Comparison of ENCODE assay signal across 8 cellular contexts in genomic region chr17:82023447-82024241, GRCh38. TPM values are rescaled to one million over a fixed set of nuclear protein-coding genes. Genes with fewer than 3 reads are reported as not detected.
A peak's percentile ranks its signal among the peaks of the same experiment; 100 is the strongest.
DNase-seq lines count a peak whose midpoint lies in the region; ATAC-seq and TF ChIP-seq lines count a peak whose summit lies in the region.

No MANE protein-coding gene starts in this region.

- no peak overlapping the region for H3K27ac Mint-ChIP-seq in activated CD8-positive, alpha-beta T cell treated with anti-CD3 and anti-CD28 coated beads for 36 hours

- peak overlapping the region; percentile 80 for H3K4me3 ChIP-seq in BLaER1
- peak overlapping the region; percentile 74 for H3K4me3 ChIP-seq in HUES48 (ENCODE audit: low read depth, low read length)
- peak overlapping the region; percentile 97 for H3K4me3 ChIP-seq in left ventricle myocardium inferior
- H3K4me3 ChIP-seq in skeletal muscle cell (ENCODE audit: low read depth, low read length): peak overlapping the region; percentile 75

- H3K4me1 ChIP-seq in BLaER1 (peaks cover 41% of the 10 kb centered on the region), HUES48 (ENCODE audit: control insufficient read depth, insufficient read depth, low read length) (0 out of 2 replicates have a peak, but pooled peaks cover 5% of the 10 kb centered on the region), left ventricle myocardium inferior (peaks cover 37% of the 10 kb centered on the region)

- H3K27me3 ChIP-seq in BLaER1 (no peaks in the 10 kb centered on the region), HUES48 (ENCODE audit: control insufficient read depth, insufficient read depth, low read length) (no peaks in the 10 kb centered on the region), left ventricle myocardium inferior (ENCODE audit: low read depth) (no peaks in the 10 kb centered on the region)

- H3K9me3 Mint-ChIP-seq in activated CD8-positive, alpha-beta T cell treated with anti-CD3 and anti-CD28 coated beads for 36 hours: no peaks in the 10 kb centered on the region

- H3K36me3 Mint-ChIP-seq in activated CD8-positive, alpha-beta T cell treated with anti-CD3 and anti-CD28 coated beads for 36 hours (ENCODE audit: low read depth): peaks cover 3% of the 10 kb centered on the region

- POLR2A ChIA-PET in activated CD8-positive, alpha-beta T cell treated with anti-CD3 and anti-CD28 coated beads for 36 hours (lab: Charles Lee): interaction anchor here (0.6 to 1.2 kb wide), 3 partner anchors 12 to 388 kb away, joined by 4 read pairs; no protein-coding TSS in a partner anchor

- H3K27ac ChIP-seq in BLaER1 (peak overlapping the region; percentile 55), HUES48 (ENCODE audit: low read depth, low read length) (no peak overlapping the region), left ventricle myocardium inferior (replicated peaks) (peak overlapping the region; percentile 71)

- H3K9ac ChIP-seq in BLaER1: peak overlapping the region; percentile 79
- peak overlapping the region; percentile 72 for H3K9ac ChIP-seq in HUES48 (ENCODE audit: low read depth, low read length)

- H3K4me1 Mint-ChIP-seq in activated CD8-positive, alpha-beta T cell treated with anti-CD3 and anti-CD28 coated beads for 36 hours (ENCODE audit: low read depth): peaks cover 12% of the 10 kb centered on the region

- no peaks in the 10 kb centered on the region for H3K27me3 Mint-ChIP-seq in activated CD8-positive, alpha-beta T cell treated with anti-CD3 and anti-CD28 coated beads for 36 hours

- no peak for TF ChIP-seq CTCF in activated CD8-positive, alpha-beta T cell treated with anti-CD3 and anti-CD28 coated beads for 36 hours (IDR thresholded peaks at IDR 0.05)
- TF ChIP-seq CTCF in left ventricle myocardium inferior (IDR thresholded peaks at IDR 0.05; ENCODE audit: borderline replicate concordance): no peak

- DNase-seq in activated CD8-positive, alpha-beta T cell treated with anti-CD3 and anti-CD28 coated beads for 36 hours: peak; percentile 48
- no peak for DNase-seq in left ventricle myocardium inferior
- no peak for DNase-seq in skeletal muscle cell (ENCODE audit: low read depth)
- no peak for DNase-seq in stimulated activated CD4-positive, alpha-beta T cell treated with anti-CD3 and anti-CD28 coated beads, Interleukin-4, amount 100 ng/mL, for 4 hours

- CTCF ChIA-PET in activated CD8-positive, alpha-beta T cell treated with anti-CD3 and anti-CD28 coated beads for 36 hours (lab: Charles Lee): interaction anchor here (1.0 to 6.5 kb wide), 6 partner anchors 9 to 215 kb away, joined by 3 to 121 read pairs (median 4); partner anchors contain the start of genes DCXR, MAFG and NOTUM

- peaks cover 35% of the 10 kb centered on the region for H4K20me1 ChIP-seq in BLaER1

- H3K36me3 ChIP-seq in BLaER1 (peaks cover 41% of the 10 kb centered on the region), HUES48 (ENCODE audit: control insufficient read depth, insufficient read depth, low read length) (peaks cover 25% of the 10 kb centered on the region), left ventricle myocardium inferior (no peaks in the 10 kb centered on the region)

- peak; percentile 13 for ATAC-seq in GM18517 (IDR thresholded peaks at IDR 0.05; ENCODE audit: unreplicated experiment)
- ATAC-seq in activated CD8-positive, alpha-beta T cell treated with anti-CD3 and anti-CD28 coated beads for 36 hours: peak; percentile 0
- ATAC-seq in GM21825 (IDR thresholded peaks at IDR 0.05; ENCODE audit: unreplicated experiment): no peak

- H3K4me3 Mint-ChIP-seq in activated CD8-positive, alpha-beta T cell treated with anti-CD3 and anti-CD28 coated beads for 36 hours: peak overlapping the region; percentile 89

- H3K9me3 ChIP-seq in BLaER1 (no peaks in the 10 kb centered on the region), HUES48 (ENCODE audit: control insufficient read depth, insufficient read depth, low read length) (no peaks in the 10 kb centered on the region), left ventricle myocardium inferior (replicated peaks) (no peaks in the 10 kb centered on the region)

- intact Hi-C loops in activated CD8-positive, alpha-beta T cell treated with anti-CD3 and anti-CD28 coated beads for 36 hours (cut with micrococcal nuclease): loop anchor here (5.0 to 10.0 kb wide), 2 partner anchors 66 to 131 kb away; no protein-coding TSS in a partner anchor
- intact Hi-C loops in left ventricle myocardium inferior (cut with micrococcal nuclease): no loop called here

- peak overlapping the region; percentile 99 for H3K4me2 ChIP-seq in BLaER1

RNA-seq across cellular contexts. Expression of gene LRRC45, which starts 0.5 kb away (rescaled TPM):
- total RNA-seq in activated CD8-positive, alpha-beta T cell treated with anti-CD3 and anti-CD28 coated beads for 36 hours: 10 to 100 TPM; 12.9 TPM
- 4.3 TPM for total RNA-seq in left ventricle myocardium inferior

RNA-seq across cellular contexts. Expression of gene CENPX, which starts 1.0 kb away (rescaled TPM):
- 10 to 100 TPM; 88.7 to 98.1 TPM for total RNA-seq in activated CD8-positive, alpha-beta T cell treated with anti-CD3 and anti-CD28 coated beads for 36 hours
- total RNA-seq in left ventricle myocardium inferior: 26.3 TPM

RNA-seq across cellular contexts. Expression of gene RAC3, which starts 7.8 kb away (rescaled TPM):
- 1 to 10 TPM; 5.5 to 5.8 TPM for total RNA-seq in activated CD8-positive, alpha-beta T cell treated with anti-CD3 and anti-CD28 coated beads for 36 hours
- total RNA-seq in left ventricle myocardium inferior: 0.82 TPM

RNA-seq across cellular contexts. Expression of gene DCXR, which starts 13.9 kb away (rescaled TPM):
- 100 to 1,000 TPM in 1 of 2 experiments, 10 to 100 TPM in 1; 99.2 to 101 TPM for total RNA-seq in activated CD8-positive, alpha-beta T cell treated with anti-CD3 and anti-CD28 coated beads for 36 hours
- 219 TPM for total RNA-seq in left ventricle myocardium inferior

RNA-seq across cellular contexts. Expression of gene RFNG, which starts 28.0 kb away (rescaled TPM):
- total RNA-seq in activated CD8-positive, alpha-beta T cell treated with anti-CD3 and anti-CD28 coated beads for 36 hours: 10 to 100 TPM; 14.2 to 15.3 TPM
- total RNA-seq in left ventricle myocardium inferior: 21.1 TPM
